In genomic region chr1:46341222-46342083, GRCh38 we compare ENCODE assay signal across 6 cellular contexts. TPM values are rescaled to one million over a fixed set of nuclear protein-coding genes. Genes with fewer than 3 reads are reported as not detected.
DNase-seq lines count a peak whose midpoint lies in the region; ATAC-seq and TF ChIP-seq lines count a peak whose summit lies in the region.

No MANE protein-coding gene starts in this region.

- no peaks in the 10 kb centered on the region for H4K20me1 ChIP-seq in OCI-LY1 (ENCODE audit: insufficient read depth, low read length)

- no peak overlapping the region for H2AFZ ChIP-seq in OCI-LY1 (ENCODE audit: low read length)

- no peaks in the 10 kb centered on the region for H3K79me2 ChIP-seq in OCI-LY1 (ENCODE audit: insufficient read depth, low read length)

- no peaks in the 10 kb centered on the region for H3K27me3 ChIP-seq in OCI-LY1 (ENCODE audit: insufficient read depth, low read length)
- H3K27me3 ChIP-seq in skeletal muscle satellite cell (ENCODE audit: control insufficient read depth, insufficient read depth, low read length), result no peaks in the 10 kb centered on the region

- H3K27ac ChIP-seq in OCI-LY1 (ENCODE audit: low read depth, low read length, poor library complexity, severe bottlenecking), result peak overlapping the region; percentile 75
- H3K27ac ChIP-seq in epithelial cell of prostate, result peak overlapping the region; percentile 95

- peaks cover 16% of the 10 kb centered on the region for H3K4me1 ChIP-seq in OCI-LY1 (ENCODE audit: insufficient read depth, low read length, severe bottlenecking)
- peaks cover 18% of the 10 kb centered on the region for H3K4me1 ChIP-seq in skeletal muscle satellite cell (ENCODE audit: control insufficient read depth, insufficient read depth, low read length)

- peak overlapping the region; percentile 84 for H3K4me3 ChIP-seq in OCI-LY1 (ENCODE audit: low read depth, low read length, poor library complexity, severe bottlenecking)
- H3K4me3 ChIP-seq in skeletal muscle satellite cell (ENCODE audit: low read length), result peak overlapping the region; percentile 81

- H3K4me2 ChIP-seq in OCI-LY1 (ENCODE audit: low read length) (peak overlapping the region; percentile 95), skeletal muscle satellite cell (ENCODE audit: low read length) (peak overlapping the region; percentile 91)

- H3K9ac ChIP-seq in OCI-LY1 (ENCODE audit: low read length), result peak overlapping the region; percentile 88
- peak overlapping the region; percentile 92 for H3K9ac ChIP-seq in skeletal muscle satellite cell (ENCODE audit: low read depth, low read length)

- ATAC-seq in HG03460 (IDR thresholded peaks at IDR 0.05; ENCODE audit: unreplicated experiment) (no peak), HG03280 (IDR thresholded peaks at IDR 0.05; ENCODE audit: unreplicated experiment) (no peak)

- TF ChIP-seq CTCF in OCI-LY1 (IDR thresholded peaks at IDR 0.05; ENCODE audit: low read length), result no peak

- no peak for DNase-seq in epithelial cell of prostate (ENCODE audit: low read depth, low spot score)
- DNase-seq in kidney glomerular epithelial cell (lab: John Stamatoyannopoulos, UW), result no peak

- H3K9me3 ChIP-seq in OCI-LY1 (ENCODE audit: low read length) (no peaks in the 10 kb centered on the region), skeletal muscle satellite cell (replicated peaks; ENCODE audit: low read length) (no peaks in the 10 kb centered on the region)

- H3F3A ChIP-seq in OCI-LY1 (ENCODE audit: insufficient read depth, low read length), result no peaks in the 10 kb centered on the region

- no peaks in the 10 kb centered on the region for H3K9me2 ChIP-seq in OCI-LY1 (ENCODE audit: low read depth, low read length)

- H3K36me3 ChIP-seq in OCI-LY1 (ENCODE audit: insufficient read depth, low read length), result peaks cover 35% of the 10 kb centered on the region; the same call in 1 of the 2 replicates
- H3K36me3 ChIP-seq in skeletal muscle satellite cell (ENCODE audit: insufficient read depth, low read length), result peaks cover 23% of the 10 kb centered on the region

RNA-seq across cellular contexts. Expression of gene NSUN4, which starts 0.8 kb away (rescaled TPM):
- total RNA-seq in skeletal muscle satellite cell (2012; rRNA removed), result 16.2 TPM in 2 replicates

RNA-seq across cellular contexts. Expression of gene UQCRH, which starts 38.0 kb away (rescaled TPM):
- 507 and 552 TPM in 2 replicates for total RNA-seq in skeletal muscle satellite cell (2012; rRNA removed)

RNA-seq across cellular contexts. Expression of gene LRRC41, which starts 38.0 kb away (rescaled TPM):
- total RNA-seq in skeletal muscle satellite cell (2012; rRNA removed), result 84.5 and 93.8 TPM in 2 replicates

RNA-seq across cellular contexts. Expression of gene FAAH, which starts 52.7 kb away (rescaled TPM):
- total RNA-seq in skeletal muscle satellite cell (2012; rRNA removed), result 0.22 and 0.25 TPM in 2 replicates
